Comparison of ENCODE assay signal across 1 cellular context in the genomic region with DNA sequence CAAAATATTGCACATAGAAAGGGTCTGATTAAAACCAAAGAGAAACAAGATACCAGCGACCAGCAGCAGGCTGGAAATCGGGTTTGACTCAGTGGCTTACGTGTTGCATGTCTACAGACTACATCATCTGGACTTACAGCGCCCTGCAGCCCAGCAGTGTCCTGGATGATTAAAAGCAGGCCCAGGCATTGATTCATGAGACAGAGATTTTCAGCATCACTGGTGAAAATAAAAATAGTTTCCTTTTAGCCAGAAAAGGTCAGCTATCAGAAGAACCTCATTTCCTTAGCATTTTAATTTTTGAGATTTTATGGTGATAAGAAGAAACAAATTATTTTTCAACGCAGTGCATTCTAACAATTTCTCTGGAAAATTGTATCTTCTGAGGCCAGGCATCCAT.
A peak's percentile ranks its signal among the peaks of the same experiment; 100 is the strongest.
TF ChIP-seq lines count a peak whose summit lies in the region.

No MANE protein-coding gene starts in this region.

TF ChIP-seq in SK-N-SH, 30 proteins besides CTCF, POLR2A, EP300 and RAD21 (continued from another document):
- TF ChIP-seq, protein P1, sequence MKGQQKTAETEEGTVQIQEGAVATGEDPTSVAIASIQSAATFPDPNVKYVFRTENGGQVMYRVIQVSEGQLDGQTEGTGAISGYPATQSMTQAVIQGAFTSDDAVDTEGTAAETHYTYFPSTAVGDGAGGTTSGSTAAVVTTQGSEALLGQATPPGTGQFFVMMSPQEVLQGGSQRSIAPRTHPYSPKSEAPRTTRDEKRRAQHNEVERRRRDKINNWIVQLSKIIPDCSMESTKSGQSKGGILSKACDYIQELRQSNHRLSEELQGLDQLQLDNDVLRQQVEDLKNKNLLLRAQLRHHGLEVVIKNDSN (IDR thresholded peaks at IDR 0.05; ENCODE audit: borderline replicate concordance, low read depth): no peak
- no peak for TF ChIP-seq MXI1 (IDR thresholded peaks at IDR 0.05; ENCODE audit: low read depth, low read length)
- TF ChIP-seq, protein P2, sequence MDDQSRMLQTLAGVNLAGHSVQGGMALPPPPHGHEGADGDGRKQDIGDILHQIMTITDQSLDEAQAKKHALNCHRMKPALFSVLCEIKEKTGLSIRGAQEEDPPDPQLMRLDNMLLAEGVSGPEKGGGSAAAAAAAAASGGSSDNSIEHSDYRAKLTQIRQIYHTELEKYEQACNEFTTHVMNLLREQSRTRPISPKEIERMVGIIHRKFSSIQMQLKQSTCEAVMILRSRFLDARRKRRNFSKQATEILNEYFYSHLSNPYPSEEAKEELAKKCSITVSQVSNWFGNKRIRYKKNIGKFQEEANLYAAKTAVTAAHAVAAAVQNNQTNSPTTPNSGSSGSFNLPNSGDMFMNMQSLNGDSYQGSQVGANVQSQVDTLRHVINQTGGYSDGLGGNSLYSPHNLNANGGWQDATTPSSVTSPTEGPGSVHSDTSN (IDR thresholded peaks at IDR 0.05): peak; percentile 95
- TF ChIP-seq GABPA (IDR thresholded peaks at IDR 0.05; ENCODE audit: low read depth): 0 out of 2 replicates have a peak, but pooled peaks have one; percentile 3
- TF ChIP-seq NRF1 (IDR thresholded peaks at IDR 0.05; ENCODE audit: low read depth, low read length): no peak
- TF ChIP-seq EZH2phosphoT487 (IDR thresholded peaks at IDR 0.05; ENCODE audit: borderline replicate concordance, low read depth): no peak
- TF ChIP-seq FOSL2 (IDR thresholded peaks at IDR 0.05; ENCODE audit: borderline replicate concordance, low read depth): peak; percentile 81
- TF ChIP-seq, protein P3, sequence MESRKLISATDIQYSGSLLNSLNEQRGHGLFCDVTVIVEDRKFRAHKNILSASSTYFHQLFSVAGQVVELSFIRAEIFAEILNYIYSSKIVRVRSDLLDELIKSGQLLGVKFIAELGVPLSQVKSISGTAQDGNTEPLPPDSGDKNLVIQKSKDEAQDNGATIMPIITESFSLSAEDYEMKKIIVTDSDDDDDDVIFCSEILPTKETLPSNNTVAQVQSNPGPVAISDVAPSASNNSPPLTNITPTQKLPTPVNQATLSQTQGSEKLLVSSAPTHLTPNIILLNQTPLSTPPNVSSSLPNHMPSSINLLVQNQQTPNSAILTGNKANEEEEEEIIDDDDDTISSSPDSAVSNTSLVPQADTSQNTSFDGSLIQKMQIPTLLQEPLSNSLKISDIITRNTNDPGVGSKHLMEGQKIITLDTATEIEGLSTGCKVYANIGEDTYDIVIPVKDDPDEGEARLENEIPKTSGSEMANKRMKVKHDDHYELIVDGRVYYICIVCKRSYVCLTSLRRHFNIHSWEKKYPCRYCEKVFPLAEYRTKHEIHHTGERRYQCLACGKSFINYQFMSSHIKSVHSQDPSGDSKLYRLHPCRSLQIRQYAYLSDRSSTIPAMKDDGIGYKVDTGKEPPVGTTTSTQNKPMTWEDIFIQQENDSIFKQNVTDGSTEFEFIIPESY (IDR thresholded peaks at IDR 0.05; ENCODE audit: borderline replicate concordance, low read depth): 0 out of 2 replicates have a peak, but pooled peaks have one; percentile 7
- TF ChIP-seq NFIC (IDR thresholded peaks at IDR 0.05; ENCODE audit: borderline replicate concordance): peak; percentile 48
- TF ChIP-seq FOXM1 (IDR thresholded peaks at IDR 0.05; ENCODE audit: low read depth): peak; percentile 87
- peak; percentile 62; the same call in 1 of the 2 replicates for TF ChIP-seq RXRA (IDR thresholded peaks at IDR 0.05; ENCODE audit: borderline replicate concordance, low read depth)
- no peak for TF ChIP-seq SIN3A (IDR thresholded peaks at IDR 0.05; ENCODE audit: borderline replicate concordance, low read depth, low read length)
- peak; percentile 74 for TF ChIP-seq MEF2A (IDR thresholded peaks at IDR 0.05; ENCODE audit: borderline replicate concordance, low read depth)
- no peak for TF ChIP-seq RCOR1 (IDR thresholded peaks at IDR 0.05; ENCODE audit: low read length)
- TF ChIP-seq, protein P4, sequence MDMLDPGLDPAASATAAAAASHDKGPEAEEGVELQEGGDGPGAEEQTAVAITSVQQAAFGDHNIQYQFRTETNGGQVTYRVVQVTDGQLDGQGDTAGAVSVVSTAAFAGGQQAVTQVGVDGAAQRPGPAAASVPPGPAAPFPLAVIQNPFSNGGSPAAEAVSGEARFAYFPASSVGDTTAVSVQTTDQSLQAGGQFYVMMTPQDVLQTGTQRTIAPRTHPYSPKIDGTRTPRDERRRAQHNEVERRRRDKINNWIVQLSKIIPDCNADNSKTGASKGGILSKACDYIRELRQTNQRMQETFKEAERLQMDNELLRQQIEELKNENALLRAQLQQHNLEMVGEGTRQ (IDR thresholded peaks at IDR 0.05; ENCODE audit: borderline replicate concordance, low read depth, low read length): no peak
- peak; percentile 89 for TF ChIP-seq TEAD4 (IDR thresholded peaks at IDR 0.05; ENCODE audit: borderline replicate concordance, insufficient read depth)
- no peak for TF ChIP-seq SMC3 (IDR thresholded peaks at IDR 0.05; ENCODE audit: low read depth, low read length)
- peak; percentile 96 for TF ChIP-seq TCF12 (IDR thresholded peaks at IDR 0.05)
- TF ChIP-seq JUND (IDR thresholded peaks at IDR 0.05): peak; percentile 92
- TF ChIP-seq, protein P5, sequence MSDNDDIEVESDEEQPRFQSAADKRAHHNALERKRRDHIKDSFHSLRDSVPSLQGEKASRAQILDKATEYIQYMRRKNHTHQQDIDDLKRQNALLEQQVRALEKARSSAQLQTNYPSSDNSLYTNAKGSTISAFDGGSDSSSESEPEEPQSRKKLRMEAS (IDR thresholded peaks at IDR 0.05; ENCODE audit: low read depth): no peak
